ENCODE assay signal across 8 cellular contexts in the genomic region with DNA sequence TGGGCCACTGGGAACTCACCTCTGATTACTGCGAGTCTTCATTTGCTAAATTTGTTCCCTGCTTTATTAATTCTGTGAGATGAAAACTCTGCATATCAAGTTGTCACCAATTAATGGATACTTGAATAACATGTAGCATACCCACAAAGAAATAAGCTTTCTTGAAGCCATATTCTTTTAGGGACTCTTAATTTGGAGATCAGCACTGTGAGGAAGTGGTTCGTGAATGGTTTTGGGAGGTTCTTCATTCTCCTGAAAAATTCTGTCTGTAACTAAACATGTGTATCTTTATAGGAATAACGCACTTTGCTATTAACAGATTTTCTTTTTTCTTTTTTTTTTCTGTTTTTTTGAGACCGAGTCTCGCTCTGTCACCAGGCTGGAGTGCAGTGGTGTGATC.
"Had no signal": no experiment of that assay in that cellular context is flagged by ENCODE, and none has a peak within 500 bp of the region (broad histone marks: within the 10 kb centered on the region; RNA-seq: fewer than 3 reads in every experiment).

No MANE protein-coding gene starts in this region.

- DNase-seq: GDM1, GF-D8 had no signal

- H3K4me3 ChIP-seq: GM12878 had no signal

- ATAC-seq: GM12878 had no signal

- FAIRE-seq: G401.6, GM12878, GM12891, GM12892, GM18507, GM19239 had no signal
